Comparison of ENCODE assay signal across 12 cellular contexts in genomic region chr6:70210462-70210861, GRCh38.
DNase-seq lines count a peak whose midpoint lies in the region; FAIRE-seq and TF ChIP-seq lines count a peak whose summit lies in the region.
"Had no signal": no experiment of that assay in that cellular context is flagged by ENCODE, and none has a peak within 500 bp of the region (broad histone marks: within the 10 kb centered on the region; RNA-seq: fewer than 3 reads in every experiment).

No MANE protein-coding gene starts in this region.

- no peaks in the 10 kb centered on the region for H3K9me3 Mint-ChIP-seq in MCF 10A (ENCODE audit: unreplicated experiment)
- H3K9me3 Mint-ChIP-seq: activated naive CD8-positive, alpha-beta T cell treated with anti-CD3 and anti-CD28 coated beads, Interleukin-2, amount 10 ng/mL, durations not matched to agents 7 days and 5 days; CD8-positive, alpha-beta memory T cell had no signal

- H3K27ac Mint-ChIP-seq in MCF 10A (ENCODE audit: low read depth, unreplicated experiment): no peak overlapping the region
- H3K27ac Mint-ChIP-seq: activated naive CD8-positive, alpha-beta T cell treated with anti-CD3 and anti-CD28 coated beads, Interleukin-2, amount 10 ng/mL, durations not matched to agents 7 days and 5 days; CD8-positive, alpha-beta memory T cell had no signal

- intact Hi-C loops in MCF 10A (cut with micrococcal nuclease) (no loop called here), breast epithelium (cut with DNase I; ENCODE audit: low total_unique reads) (no loop called here), endothelial cell of umbilical vein (cut with micrococcal nuclease) (no loop called here)

- CTCF ChIA-PET in MCF 10A (lab: Yijun Ruan, JAX): interaction anchor here (2.9 kb wide), 1 partner anchor 10 kb away, joined by 30 read pairs; no protein-coding TSS in a partner anchor
- CTCF ChIA-PET in endothelial cell of umbilical vein (lab: Charles Lee): interaction anchor here (1.5 to 2.7 kb wide), 2 partner anchors 10 to 159 kb away, joined by 4 to 18 read pairs; no protein-coding TSS in a partner anchor

- TF ChIP-seq POLR2A in breast epithelium (IDR thresholded peaks at IDR 0.05) (no peak), endothelial cell of umbilical vein (IDR thresholded peaks at IDR 0.05; ENCODE audit: low read depth, low read length) (no peak)

- no peak overlapping the region for H3K4me3 Mint-ChIP-seq in MCF 10A (ENCODE audit: unreplicated experiment)
- H3K4me3 Mint-ChIP-seq: activated naive CD8-positive, alpha-beta T cell treated with anti-CD3 and anti-CD28 coated beads, Interleukin-2, amount 10 ng/mL, durations not matched to agents 7 days and 5 days; CD8-positive, alpha-beta memory T cell had no signal

- H3K9ac ChIP-seq in OCI-LY3 (ENCODE audit: low read length) (no peak overlapping the region), endothelial cell of umbilical vein (replicated peaks; ENCODE audit: extremely low read depth, insufficient read depth, low read length) (no peak overlapping the region)

- no peaks in the 10 kb centered on the region for H3K4me1 Mint-ChIP-seq in MCF 10A (ENCODE audit: insufficient read depth, unreplicated experiment)
- H3K4me1 Mint-ChIP-seq: activated naive CD8-positive, alpha-beta T cell treated with anti-CD3 and anti-CD28 coated beads, Interleukin-2, amount 10 ng/mL, durations not matched to agents 7 days and 5 days; CD8-positive, alpha-beta memory T cell had no signal

- H3K4me3 ChIP-seq in breast epithelium (no peak overlapping the region), OCI-LY3 (ENCODE audit: low read length) (no peak overlapping the region), endothelial cell of umbilical vein (replicated peaks in 1 of 3; ENCODE audit: insufficient read depth in 1 of 3, low read depth in 1 of 3, low read length in 3 of 3) (no peak overlapping the region)

- H3K27ac ChIP-seq in breast epithelium: no peak overlapping the region
- no peak overlapping the region for H3K27ac ChIP-seq in OCI-LY3 (ENCODE audit: low read length)
- H3K27ac ChIP-seq in endothelial cell of umbilical vein (ENCODE audit: insufficient read depth, low read depth, low read length): no peak overlapping the region

- no peaks in the 10 kb centered on the region for H4K20me1 ChIP-seq in OCI-LY3 (ENCODE audit: insufficient read depth, low read length)
- no peaks in the 10 kb centered on the region for H4K20me1 ChIP-seq in endothelial cell of umbilical vein (replicated peaks; ENCODE audit: control insufficient read depth, extremely low read depth, insufficient read depth, low read length)

- H3K79me2 ChIP-seq in OCI-LY3 (ENCODE audit: low read length): no peaks in the 10 kb centered on the region
- H3K79me2 ChIP-seq in endothelial cell of umbilical vein (ENCODE audit: control insufficient read depth, insufficient read depth, low read length): no peaks in the 10 kb centered on the region

- H2AFZ ChIP-seq in OCI-LY3 (ENCODE audit: low read depth, low read length): no peak overlapping the region
- H2AFZ ChIP-seq in endothelial cell of umbilical vein (ENCODE audit: low read depth, low read length): no peak overlapping the region

- DNase-seq in MCF 10A (ENCODE audit: unreplicated experiment) (peak; percentile 12), breast epithelium (ENCODE audit: low spot score in 2 of 2) (no peak), endothelial cell of umbilical vein (ENCODE audit: low read depth, low spot score) (no peak), urothelium cell line (ENCODE audit: low spot score) (peak; percentile 15), activated gamma-delta T cell treated with Interleukin-2 at 50 U/mL for 16 hours (no peak)
- DNase-seq in stimulated activated CD4-positive, alpha-beta T cell treated with anti-CD3 and anti-CD28 coated beads, Interleukin-1b, Interleukin-23, amount 100 ng/mL, for 48 hours: no peak
- no peak for DNase-seq in activated CD4-positive, alpha-beta T cell treated with anti-CD3 and anti-CD28 coated beads, Interleukin-2, amount 50 U/mL, for 1 hour
- DNase-seq: activated naive CD8-positive, alpha-beta T cell treated with anti-CD3 and anti-CD28 coated beads, Interleukin-2, amount 10 ng/mL, durations not matched to agents 7 days and 5 days; CD8-positive, alpha-beta memory T cell; glutamatergic neuron; NCI-H345 had no signal

- H3K27me3 Mint-ChIP-seq in MCF 10A (ENCODE audit: insufficient read depth, unreplicated experiment): peaks cover 94% of the 10 kb centered on the region

- peak; percentile 24 for FAIRE-seq in endothelial cell of umbilical vein (lab: Jason Lieb, UNC)
- no peak for FAIRE-seq in urothelium cell line (lab: Jason Lieb, UNC)

- no peaks in the 10 kb centered on the region for H3K36me3 ChIP-seq in breast epithelium
- no peaks in the 10 kb centered on the region for H3K36me3 ChIP-seq in OCI-LY3 (replicated peaks; ENCODE audit: low read depth, low read length)
- no peaks in the 10 kb centered on the region for H3K36me3 ChIP-seq in endothelial cell of umbilical vein (ENCODE audit: control insufficient read depth in 2 of 2, extremely low read depth in 1 of 2, insufficient read depth in 2 of 2, low read length in 2 of 2)

- no peaks in the 10 kb centered on the region for H3K27me3 ChIP-seq in breast epithelium
- no peaks in the 10 kb centered on the region for H3K27me3 ChIP-seq in OCI-LY3 (ENCODE audit: low read depth, low read length)
- H3K27me3 ChIP-seq in endothelial cell of umbilical vein (ENCODE audit: control insufficient read depth in 2 of 2, insufficient read depth in 2 of 2, low read length in 2 of 2): no peaks in the 10 kb centered on the region

- no TSS peak for BruUV-seq in MCF 10A (replicated peaks; lab: Mats Ljungman, UMichigan)
- BruUV-seq in endothelial cell of umbilical vein (replicated peaks; lab: Mats Ljungman, UMichigan): no TSS peak

- H3K4me1 ChIP-seq in breast epithelium (no peaks in the 10 kb centered on the region), OCI-LY3 (ENCODE audit: low read length) (no peaks in the 10 kb centered on the region), endothelial cell of umbilical vein (ENCODE audit: control insufficient read depth, extremely low read depth, insufficient read depth, low read length) (no peaks in the 10 kb centered on the region)

- POLR2A ChIA-PET in MCF 10A (lab: Yijun Ruan, JAX) (no interaction called here), endothelial cell of umbilical vein (lab: Charles Lee) (no interaction called here)

- no peaks in the 10 kb centered on the region for H3K9me1 ChIP-seq in endothelial cell of umbilical vein (replicated peaks; ENCODE audit: control insufficient read depth, extremely low read depth, insufficient read depth, low read length)

- dilution Hi-C loops in endothelial cell of umbilical vein (cut with MboI; ENCODE audit: extremely low pct_ligation_motif_present, low sequenced_read_pairs): no loop called here

- H3K9me3 ChIP-seq in breast epithelium (no peaks in the 10 kb centered on the region), OCI-LY3 (ENCODE audit: insufficient read depth, low read length) (no peaks in the 10 kb centered on the region), endothelial cell of umbilical vein (replicated peaks; ENCODE audit: control insufficient read depth, insufficient read depth, low read length) (no peaks in the 10 kb centered on the region)

- TF ChIP-seq CTCF in MCF 10A (IDR thresholded peaks at IDR 0.05; ENCODE audit: unreplicated experiment) (peak; percentile 23), breast epithelium (IDR thresholded peaks at IDR 0.05) (peak in 1 of 3 donors; percentile 9), OCI-LY3 (IDR thresholded peaks at IDR 0.05; ENCODE audit: low read depth, low read length) (peak; percentile 52), endothelial cell of umbilical vein (IDR thresholded peaks at IDR 0.05; ENCODE audit: extremely low read depth in 1 of 2, insufficient read depth in 1 of 2, low read depth in 1 of 2, low read length in 2 of 2) (no peak)

- H3K4me2 ChIP-seq in OCI-LY3 (ENCODE audit: low read length): no peak overlapping the region
- no peak overlapping the region for H3K4me2 ChIP-seq in endothelial cell of umbilical vein (ENCODE audit: insufficient read depth, low read length)

- no peaks in the 10 kb centered on the region for H3K36me3 Mint-ChIP-seq in MCF 10A (ENCODE audit: insufficient read depth, unreplicated experiment)
- H3K36me3 Mint-ChIP-seq: activated naive CD8-positive, alpha-beta T cell treated with anti-CD3 and anti-CD28 coated beads, Interleukin-2, amount 10 ng/mL, durations not matched to agents 7 days and 5 days; CD8-positive, alpha-beta memory T cell had no signal

TF ChIP-seq in endothelial cell of umbilical vein, 7 proteins besides CTCF, POLR2A, EP300 and RAD21:
- TF ChIP-seq MAX (IDR thresholded peaks at IDR 0.05; ENCODE audit: insufficient read depth, insufficient read length): no peak
- TF ChIP-seq MYC (IDR thresholded peaks at IDR 0.05; ENCODE audit: low read depth, low read length): no peak
- TF ChIP-seq JUN (IDR thresholded peaks at IDR 0.05; ENCODE audit: borderline replicate concordance, insufficient read depth, insufficient read length, low read depth): no peak
- TF ChIP-seq POLR2AphosphoS5 (IDR thresholded peaks at IDR 0.05; ENCODE audit: insufficient read depth, low read depth, low read length): no peak
- TF ChIP-seq FOS (IDR thresholded peaks at IDR 0.05; ENCODE audit: borderline replicate concordance, insufficient read depth, low read length): no peak
- TF ChIP-seq EZH2 (IDR thresholded peaks at IDR 0.05; ENCODE audit: borderline replicate concordance, low read depth, low read length, severe bottlenecking): no peak
TF ChIP-seq in endothelial cell of umbilical vein: peak in this region for 0.

Comparison
In these comparisons a context has a peak if more than half of its experiments do, and no peak if none do; other contexts are left out.
1. DNase-seq: peak in MCF 10A (single experiment) and urothelium cell line (single experiment); none in breast epithelium (0 of 2), endothelial cell of umbilical vein (single experiment), stimulated activated CD4-positive, alpha-beta T cell treated with anti-CD3 and anti-CD28 coated beads, Interleukin-1b, Interleukin-23, amount 100 ng/mL, for 48 hours (single experiment), activated gamma-delta T cell treated with Interleukin-2 at 50 U/mL for 16 hours (single experiment) and activated CD4-positive, alpha-beta T cell treated with anti-CD3 and anti-CD28 coated beads, Interleukin-2, amount 50 U/mL, for 1 hour (single experiment).
2. CTCF ChIP-seq: peak in MCF 10A (single experiment) and OCI-LY3 (single experiment); none in endothelial cell of umbilical vein (0 of 2).